26 cellular contexts compared by ENCODE assay signal in the genomic region with DNA sequence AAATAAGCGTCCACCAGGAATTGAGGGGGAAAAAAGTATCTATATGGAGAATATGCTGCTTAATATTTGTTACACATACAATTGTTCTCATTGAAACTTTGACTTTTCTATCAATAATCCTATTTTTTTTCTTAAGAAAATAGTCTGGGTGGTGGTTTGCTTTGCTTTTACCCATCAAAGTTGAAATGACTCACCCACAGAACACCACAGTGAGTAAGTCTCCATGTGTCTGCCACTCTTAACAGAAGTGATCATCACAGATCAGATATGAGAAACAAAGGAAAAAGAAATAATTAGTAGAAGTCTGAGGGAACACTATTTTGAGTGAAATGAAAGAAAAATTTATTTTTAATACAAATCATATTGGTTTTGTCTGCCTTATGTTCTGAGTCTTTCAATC.
"Had no signal": no experiment of that assay in that cellular context is flagged by ENCODE, and none has a peak within 500 bp of the region (broad histone marks: within the 10 kb centered on the region; RNA-seq: fewer than 3 reads in every experiment).

No MANE protein-coding gene starts in this region.

- H3K9me3 Mint-ChIP-seq: activated naive CD4-positive, alpha-beta T cell treated with anti-CD3 and anti-CD28 coated beads, Interleukin-2, amount 50 U/mL, for 24 hours; activated T-helper 1 cell treated with anti-CD3 and anti-CD28 coated beads, Interleukin-12 subunit alpha, Interleukin-12 subunit beta, Interleukin-2, Interleukin-4 antibody, amounts not matched to agents 30 ng/mL and 10 ng/mL and 1 ng/mL, durations not matched to agents 14 hours and 24 hours and 36 hours had no signal

- H3K36me3 Mint-ChIP-seq: activated CD8-positive, alpha-beta memory T cell treated with anti-CD3 and anti-CD28 coated beads, Interleukin-2, amount 10 ng/mL, durations not matched to agents 7 days and 5 days; activated naive CD4-positive, alpha-beta T cell treated with anti-CD3 and anti-CD28 coated beads, Interleukin-2, amount 50 U/mL, for 24 hours had no signal

- H3K27me3 Mint-ChIP-seq: activated B cell treated with CpG ODN at 0.5 μM for 24 hours; activated CD4-positive, alpha-beta T cell treated with anti-CD3 and anti-CD28 coated beads, Interleukin-2, amount 10 ng/mL, durations not matched to agents 24 days and 14 days; activated CD8-positive, alpha-beta memory T cell treated with anti-CD3 and anti-CD28 coated beads, Interleukin-2, amount 10 ng/mL, durations not matched to agents 7 days and 5 days; activated naive CD4-positive, alpha-beta T cell treated with anti-CD3 and anti-CD28 coated beads, Interleukin-2, amount 50 U/mL, for 24 hours; activated T-cell treated with anti-CD3 and anti-CD28 coated beads, Interleukin-2, amount 50 U/mL, for 24 hours; T-helper 17 cell had no signal

- H3K4me3 Mint-ChIP-seq: activated B cell treated with CpG ODN at 0.5 μM for 24 hours; activated CD4-positive, alpha-beta T cell treated with anti-CD3 and anti-CD28 coated beads, Interleukin-2, amount 10 ng/mL, durations not matched to agents 24 days and 14 days; activated CD8-positive, alpha-beta memory T cell treated with anti-CD3 and anti-CD28 coated beads, Interleukin-2, amount 10 ng/mL, durations not matched to agents 7 days and 5 days; activated naive CD4-positive, alpha-beta T cell treated with anti-CD3 and anti-CD28 coated beads, Interleukin-2, amount 50 U/mL, for 24 hours; activated T-cell treated with anti-CD3 and anti-CD28 coated beads, Interleukin-2, amount 50 U/mL, for 24 hours; activated T-helper 1 cell treated with anti-CD3 and anti-CD28 coated beads, Interleukin-12 subunit alpha, Interleukin-12 subunit beta, Interleukin-2, Interleukin-4 antibody, amounts not matched to agents 30 ng/mL and 10 ng/mL and 1 ng/mL, durations not matched to agents 14 hours and 24 hours and 36 hours; T-helper 17 cell had no signal

- H3K4me1 Mint-ChIP-seq: activated B cell treated with CpG ODN at 0.5 μM for 24 hours; activated CD4-positive, alpha-beta T cell treated with anti-CD3 and anti-CD28 coated beads, Interleukin-2, amount 10 ng/mL, durations not matched to agents 24 days and 14 days; activated CD8-positive, alpha-beta memory T cell treated with anti-CD3 and anti-CD28 coated beads, Interleukin-2, amount 10 ng/mL, durations not matched to agents 7 days and 5 days; activated naive CD4-positive, alpha-beta T cell treated with anti-CD3 and anti-CD28 coated beads, Interleukin-2, amount 50 U/mL, for 24 hours; T-helper 17 cell had no signal

- H3K4me1 ChIP-seq: Peyer's patch had no signal

- H3K27me3 ChIP-seq: brain microvascular endothelial cell, Peyer's patch had no signal

- ATAC-seq: activated CD8-positive, alpha-beta memory T cell treated with anti-CD3 and anti-CD28 coated beads, Interleukin-2, amount 10 ng/mL, durations not matched to agents 7 days and 5 days; T-helper 17 cell had no signal

- DNase-seq: activated B cell treated with CpG ODN at 0.5 μM for 24 hours; activated CD4-positive, alpha-beta T cell treated with anti-CD3 and anti-CD28 coated beads for 1 hour; activated CD4-positive, alpha-beta T cell treated with anti-CD3 and anti-CD28 coated beads, Interleukin-2, amount 10 ng/mL, durations not matched to agents 24 days and 14 days; activated CD4-positive, alpha-beta T cell treated with anti-CD3 and anti-CD28 coated beads, Interleukin-2, amount 50 U/mL, for 48 hours; activated CD8-positive, alpha-beta memory T cell treated with anti-CD3 and anti-CD28 coated beads, Interleukin-2, amount 10 ng/mL, durations not matched to agents 7 days and 5 days; activated effector memory CD4-positive, alpha-beta T cell treated with Interleukin-2 at 50 U/mL for 16 hours; activated naive CD4-positive, alpha-beta T cell; activated T-cell treated with anti-CD3 and anti-CD28 coated beads, Interleukin-2, amount 50 U/mL, for 24 hours; aorta; brain microvascular endothelial cell; Kasumi-1; KBM-7; NCI-H1048; NCI-H1417 treated with DMSO at 0.1 percent for 48 hours; NCI-H1694; NCI-H2029; NCI-H510A treated with DMSO at 0.1 percent for 48 hours; NCI-H69; NK-92 treated with Interleukin-12 subunit alpha and Interleukin-12 subunit beta, amount 100 ng/mL, for 24 hours; OCI-M1; Peyer's patch; SIG-M5; T-helper 17 cell; T-helper 9 cell had no signal

- H3K9me3 ChIP-seq: Peyer's patch had no signal

- H3K36me3 ChIP-seq: brain microvascular endothelial cell, Peyer's patch had no signal

- H3K27ac ChIP-seq: brain microvascular endothelial cell, Peyer's patch had no signal

- H3K4me3 ChIP-seq: Peyer's patch had no signal

- H3K27ac Mint-ChIP-seq: activated B cell treated with CpG ODN at 0.5 μM for 24 hours; activated CD4-positive, alpha-beta T cell treated with anti-CD3 and anti-CD28 coated beads, Interleukin-2, amount 10 ng/mL, durations not matched to agents 24 days and 14 days; activated CD8-positive, alpha-beta memory T cell treated with anti-CD3 and anti-CD28 coated beads, Interleukin-2, amount 10 ng/mL, durations not matched to agents 7 days and 5 days; activated naive CD4-positive, alpha-beta T cell treated with anti-CD3 and anti-CD28 coated beads, Interleukin-2, amount 50 U/mL, for 24 hours; activated T-cell treated with anti-CD3 and anti-CD28 coated beads, Interleukin-2, amount 50 U/mL, for 24 hours; activated T-helper 1 cell treated with anti-CD3 and anti-CD28 coated beads, Interleukin-12 subunit alpha, Interleukin-12 subunit beta, Interleukin-2, Interleukin-4 antibody, amounts not matched to agents 30 ng/mL and 10 ng/mL and 1 ng/mL, durations not matched to agents 14 hours and 24 hours and 36 hours; T-helper 17 cell had no signal
